ENCODE assay signal across 8 cellular contexts in genomic region chr1:230425252-230426061, GRCh38. TPM values are rescaled to one million over a fixed set of nuclear protein-coding genes. Genes with fewer than 3 reads are reported as not detected.
DNase-seq lines count a peak whose midpoint lies in the region; ATAC-seq and TF ChIP-seq lines count a peak whose summit lies in the region.

No MANE protein-coding gene starts in this region.

- H3K36me3 Mint-ChIP-seq in activated naive CD4-positive, alpha-beta T cell treated with anti-CD3 and anti-CD28 coated beads for 36 hours (ENCODE audit: low read depth): no peaks in the 10 kb centered on the region
- H3K36me3 Mint-ChIP-seq in activated CD4-positive, alpha-beta memory T cell treated with anti-CD3 and anti-CD28 coated beads, Interleukin-2, amount 10 ng/mL, durations not matched to agents 7 days and 5 days (ENCODE audit: low read depth): peaks cover 5% of the 10 kb centered on the region

- no peak overlapping the region for H3K27ac Mint-ChIP-seq in activated naive CD4-positive, alpha-beta T cell treated with anti-CD3 and anti-CD28 coated beads for 36 hours
- no peak overlapping the region for H3K27ac Mint-ChIP-seq in activated CD4-positive, alpha-beta memory T cell treated with anti-CD3 and anti-CD28 coated beads, Interleukin-2, amount 10 ng/mL, durations not matched to agents 7 days and 5 days

- H3K27me3 ChIP-seq in suprapubic skin: peaks cover 59% of the 10 kb centered on the region

- TF ChIP-seq EP300 in suprapubic skin (IDR thresholded peaks at IDR 0.05): no peak

- no peak for TF ChIP-seq POLR2A in suprapubic skin (IDR thresholded peaks at IDR 0.05)

- intact Hi-C loops in activated naive CD4-positive, alpha-beta T cell treated with anti-CD3 and anti-CD28 coated beads for 36 hours (cut with micrococcal nuclease): no loop called here

- H3K4me3 Mint-ChIP-seq in activated naive CD4-positive, alpha-beta T cell treated with anti-CD3 and anti-CD28 coated beads for 36 hours: peak overlapping the region; percentile 59
- H3K4me3 Mint-ChIP-seq in activated CD4-positive, alpha-beta memory T cell treated with anti-CD3 and anti-CD28 coated beads, Interleukin-2, amount 10 ng/mL, durations not matched to agents 7 days and 5 days: peak overlapping the region; percentile 39

- no peak for TF ChIP-seq CTCF in suprapubic skin (IDR thresholded peaks at IDR 0.05)

- no peak overlapping the region for H3K27ac ChIP-seq in suprapubic skin

- peaks cover 19% of the 10 kb centered on the region for H3K4me1 ChIP-seq in suprapubic skin

- ATAC-seq in HG03469 (IDR thresholded peaks at IDR 0.05; ENCODE audit: unreplicated experiment) (no peak), HG02571 (IDR thresholded peaks at IDR 0.05; ENCODE audit: unreplicated experiment) (no peak)

- no peaks in the 10 kb centered on the region for H3K9me3 ChIP-seq in iPS-18c (ENCODE audit: control insufficient read depth, insufficient read depth, low read length)
- H3K9me3 ChIP-seq in suprapubic skin: no peaks in the 10 kb centered on the region

- DNase-seq in activated naive CD4-positive, alpha-beta T cell treated with anti-CD3 and anti-CD28 coated beads for 36 hours: no peak
- DNase-seq in activated naive CD4-positive, alpha-beta T cell (lab: John Stamatoyannopoulos, UW): no peak
- DNase-seq in activated CD4-positive, alpha-beta memory T cell treated with anti-CD3 and anti-CD28 coated beads, Interleukin-2, amount 10 ng/mL, durations not matched to agents 7 days and 5 days: no peak
- DNase-seq in suprapubic skin (ENCODE audit: low spot score in 2 of 2): no peak
- DNase-seq in NOMO-1 treated with DMSO at 0.1 percent for 48 hours (lab: John Stamatoyannopoulos, UW; ENCODE audit: unreplicated experiment): no peak

- H3K36me3 ChIP-seq in suprapubic skin: no peaks in the 10 kb centered on the region

- peak overlapping the region; percentile 47 for H3K4me3 ChIP-seq in iPS-18c (ENCODE audit: insufficient read depth, low read depth, low read length)
- peak overlapping the region; percentile 62 for H3K4me3 ChIP-seq in suprapubic skin

- CTCF ChIA-PET in activated naive CD4-positive, alpha-beta T cell treated with anti-CD3 and anti-CD28 coated beads for 36 hours (lab: Charles Lee): no interaction called here
- CTCF ChIA-PET in activated CD4-positive, alpha-beta memory T cell treated with anti-CD3 and anti-CD28 coated beads, Interleukin-2, amount 10 ng/mL, durations not matched to agents 7 days and 5 days (lab: Charles Lee): no interaction called here

- peaks cover 66% of the 10 kb centered on the region for H3K27me3 Mint-ChIP-seq in activated naive CD4-positive, alpha-beta T cell treated with anti-CD3 and anti-CD28 coated beads for 36 hours (ENCODE audit: low read depth)
- H3K27me3 Mint-ChIP-seq in activated CD4-positive, alpha-beta memory T cell treated with anti-CD3 and anti-CD28 coated beads, Interleukin-2, amount 10 ng/mL, durations not matched to agents 7 days and 5 days: peaks cover 65% of the 10 kb centered on the region

- no peaks in the 10 kb centered on the region for H3K9me3 Mint-ChIP-seq in activated naive CD4-positive, alpha-beta T cell treated with anti-CD3 and anti-CD28 coated beads for 36 hours
- no peaks in the 10 kb centered on the region for H3K9me3 Mint-ChIP-seq in activated CD4-positive, alpha-beta memory T cell treated with anti-CD3 and anti-CD28 coated beads, Interleukin-2, amount 10 ng/mL, durations not matched to agents 7 days and 5 days

- POLR2A ChIA-PET in activated CD4-positive, alpha-beta memory T cell treated with anti-CD3 and anti-CD28 coated beads, Interleukin-2, amount 10 ng/mL, durations not matched to agents 7 days and 5 days (lab: Charles Lee): no interaction called here

- H3K4me1 Mint-ChIP-seq in activated naive CD4-positive, alpha-beta T cell treated with anti-CD3 and anti-CD28 coated beads for 36 hours (ENCODE audit: low read depth): peaks cover 11% of the 10 kb centered on the region
- peaks cover 24% of the 10 kb centered on the region for H3K4me1 Mint-ChIP-seq in activated CD4-positive, alpha-beta memory T cell treated with anti-CD3 and anti-CD28 coated beads, Interleukin-2, amount 10 ng/mL, durations not matched to agents 7 days and 5 days

- WGBS in suprapubic skin: 0% methylated on average over 3 of the region's 103 CpGs

RNA-seq across cellular contexts. Expression of gene PGBD5, which starts 0.7 kb away (rescaled TPM):
- total RNA-seq in activated naive CD4-positive, alpha-beta T cell treated with anti-CD3 and anti-CD28 coated beads for 36 hours: not detected
- total RNA-seq in activated CD4-positive, alpha-beta memory T cell treated with anti-CD3 and anti-CD28 coated beads, Interleukin-2, amount 10 ng/mL, durations not matched to agents 7 days and 5 days: not detected
- 1 to 10 TPM in 1 of 4 donors, under 1 TPM in 3; 0.16 to 1.4 (median 0.51) TPM for total RNA-seq in suprapubic skin
